Comparison of ENCODE assay signal across 27 cellular contexts in the genomic region with DNA sequence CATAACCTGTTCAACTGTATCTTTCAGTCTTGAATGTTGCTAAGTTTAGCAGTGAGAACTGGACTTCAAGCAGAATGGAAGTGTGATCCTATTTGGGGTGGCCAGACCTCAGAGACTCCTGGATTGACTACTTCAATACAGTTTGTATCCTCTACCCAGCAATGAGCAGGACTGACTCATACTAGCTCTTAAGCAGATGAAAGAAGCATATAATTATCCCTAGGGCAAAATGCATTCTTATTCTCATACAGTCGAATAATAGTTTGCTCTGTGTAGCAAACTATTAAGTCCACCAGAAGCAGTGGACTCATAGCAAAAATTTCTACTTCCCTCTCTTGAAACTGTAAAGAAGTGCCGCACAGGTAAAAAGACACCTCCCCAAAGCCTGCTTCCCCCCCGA. TPM values are rescaled to one million over a fixed set of nuclear protein-coding genes. Genes with fewer than 3 reads are reported as not detected.
"Had no signal": no experiment of that assay in that cellular context is flagged by ENCODE, and none has a peak within 500 bp of the region (broad histone marks: within the 10 kb centered on the region; RNA-seq: fewer than 3 reads in every experiment).

No MANE protein-coding gene starts in this region.

- H3K27ac ChIP-seq: adrenal gland, ascending aorta, brain microvascular endothelial cell, esophagus muscularis mucosa, heart left ventricle, pancreas, psoas muscle, upper lobe of left lung, WERI-Rb-1 had no signal

- H3K4me3 ChIP-seq: adrenal gland, ascending aorta, esophagus muscularis mucosa, heart left ventricle, pancreas, psoas muscle, upper lobe of left lung had no signal

- H3K9me3 ChIP-seq: adrenal gland, ascending aorta, esophagus muscularis mucosa, heart left ventricle, pancreas, psoas muscle, upper lobe of left lung had no signal

- H3K27me3 ChIP-seq: adrenal gland, ascending aorta, brain microvascular endothelial cell, esophagus muscularis mucosa, heart left ventricle, pancreas, upper lobe of left lung had no signal

- FAIRE-seq: endothelial cell of umbilical vein, islet of Langerhans, pancreas, TTC549 had no signal

- H3K4me1 ChIP-seq: adrenal gland, ascending aorta, esophagus muscularis mucosa, heart left ventricle, psoas muscle, upper lobe of left lung had no signal

- DNase-seq: activated CD4-positive, alpha-beta T cell treated with anti-CD3 and anti-CD28 coated beads, Interleukin-2, amount 10 ng/mL, durations not matched to agents 7 days and 5 days; activated CD4-positive, CD25-positive, alpha-beta regulatory T cell treated with anti-CD3 and anti-CD28 coated beads, Interleukin-2, amount 50 U/mL, for 72 hours; activated CD8-positive, alpha-beta T cell treated with anti-CD3 and anti-CD28 coated beads, Interleukin-2, amount 10 ng/mL, durations not matched to agents 7 days and 5 days; activated gamma-delta T cell treated with Interleukin-2 at 50 U/mL for 16 hours; adrenal gland; brain microvascular endothelial cell; central memory CD4-positive, alpha-beta T cell; effector memory CD8-positive, alpha-beta T cell; heart left ventricle; left ventricle myocardium superior; mammary epithelial cell; naive thymus-derived CD8-positive, alpha-beta T cell; pancreas; psoas muscle; right cardiac atrium; stimulated activated CD4-positive, alpha-beta T cell treated with anti-CD3 and anti-CD28 coated beads, Interleukin-4, amount 100 ng/mL, for 24 hours; stimulated activated naive CD4-positive, alpha-beta T cell treated with Interleukin-2 at 50 U/mL for 16 hours; upper lobe of left lung; WERI-Rb-1 had no signal

- H3K36me3 ChIP-seq: adrenal gland, ascending aorta, brain microvascular endothelial cell, esophagus muscularis mucosa, heart left ventricle, pancreas, upper lobe of left lung, WERI-Rb-1 had no signal

- ATAC-seq: activated CD8-positive, alpha-beta T cell treated with anti-CD3 and anti-CD28 coated beads, Interleukin-2, amount 10 ng/mL, durations not matched to agents 7 days and 5 days; effector memory CD8-positive, alpha-beta T cell; heart left ventricle; left ventricle myocardium superior; naive thymus-derived CD8-positive, alpha-beta T cell; pancreas; psoas muscle; right cardiac atrium had no signal

RNA-seq across cellular contexts. Expression of gene FAM216B, which starts 46.4 kb away (rescaled TPM):
- total RNA-seq: activated CD4-positive, alpha-beta T cell treated with anti-CD3 and anti-CD28 coated beads, Interleukin-2, amount 10 ng/mL, durations not matched to agents 7 days and 5 days; activated CD8-positive, alpha-beta T cell treated with anti-CD3 and anti-CD28 coated beads, Interleukin-2, amount 10 ng/mL, durations not matched to agents 7 days and 5 days; adrenal gland; ascending aorta; dermis microvascular lymphatic vessel endothelial cell; endothelial cell of umbilical vein; esophagus muscularis mucosa; mammary epithelial cell; mesothelial cell of epicardium; naive thymus-derived CD8-positive, alpha-beta T cell; psoas muscle; subcutaneous adipose tissue had no signal
- polyA plus RNA-seq: adrenal gland; endothelial cell of umbilical vein; mammary epithelial cell; naive thymus-derived CD8-positive, alpha-beta T cell; pancreas; psoas muscle had no signal
